In genomic region chr6:46490425-46491200, GRCh38 we compare ENCODE assay signal across 2 cellular contexts.
TF ChIP-seq lines count a peak whose summit lies in the region.

No MANE protein-coding gene starts in this region.

TF ChIP-seq in IMR-90, 13 proteins besides CTCF, POLR2A, EP300 and RAD21:
- TF ChIP-seq, protein P1, sequence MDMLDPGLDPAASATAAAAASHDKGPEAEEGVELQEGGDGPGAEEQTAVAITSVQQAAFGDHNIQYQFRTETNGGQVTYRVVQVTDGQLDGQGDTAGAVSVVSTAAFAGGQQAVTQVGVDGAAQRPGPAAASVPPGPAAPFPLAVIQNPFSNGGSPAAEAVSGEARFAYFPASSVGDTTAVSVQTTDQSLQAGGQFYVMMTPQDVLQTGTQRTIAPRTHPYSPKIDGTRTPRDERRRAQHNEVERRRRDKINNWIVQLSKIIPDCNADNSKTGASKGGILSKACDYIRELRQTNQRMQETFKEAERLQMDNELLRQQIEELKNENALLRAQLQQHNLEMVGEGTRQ (IDR thresholded peaks at IDR 0.05; ENCODE audit: low read depth, low read length), result no peak
- TF ChIP-seq NFE2L2 (IDR thresholded peaks at IDR 0.05; ENCODE audit: low read depth, low read length) (no peak), MAFK (IDR thresholded peaks at IDR 0.05; ENCODE audit: low read depth, low read length) (no peak), BHLHE40 (IDR thresholded peaks at IDR 0.05; ENCODE audit: low read depth, low read length) (no peak), RFX5 (IDR thresholded peaks at IDR 0.05; ENCODE audit: low read depth, low read length) (no peak), CHD1 (IDR thresholded peaks at IDR 0.05; ENCODE audit: low read depth, low read length) (no peak)

TF ChIP-seq in K562, 482 proteins besides CTCF, POLR2A, EP300 and RAD21:
- TF ChIP-seq ZBTB7A (IDR thresholded peaks at IDR 0.05; ENCODE audit: borderline replicate concordance, control insufficient read depth, low read depth, low read length) (peak; percentile 64; the same call in 1 of the 2 replicates), BRD4 (IDR thresholded peaks at IDR 0.05) (no peak)
